In genomic region chr7:135716677-135717238, GRCh38 we compare ENCODE assay signal across 9 cellular contexts.
A peak's percentile ranks its signal among the peaks of the same experiment; 100 is the strongest.
DNase-seq lines count a peak whose midpoint lies in the region; ATAC-seq lines count a peak whose summit lies in the region.
"Had no signal": no experiment of that assay in that cellular context is flagged by ENCODE, and none has a peak within 500 bp of the region (broad histone marks: within the 10 kb centered on the region; RNA-seq: fewer than 3 reads in every experiment).

No MANE protein-coding gene starts in this region.

- ATAC-seq in HG02763 (IDR thresholded peaks at IDR 0.05; ENCODE audit: unreplicated experiment) (no peak), GM19455 (IDR thresholded peaks at IDR 0.05; ENCODE audit: unreplicated experiment) (no peak)

- no peak overlapping the region for H3K4me3 ChIP-seq in SK-N-MC

- H3K36me3 ChIP-seq in SK-N-MC (ENCODE audit: insufficient read depth, low read length): no peaks in the 10 kb centered on the region

- H3K9ac ChIP-seq in SK-N-MC (ENCODE audit: insufficient read length): no peak overlapping the region

- no peak overlapping the region for H3K27ac ChIP-seq in SK-N-MC

- DNase-seq in COLO829 (ENCODE audit: low spot score) (peak; percentile 89), NCI-H146 treated with DMSO at 0.1 percent for 48 hours (lab: John Stamatoyannopoulos, UW; ENCODE audit: unreplicated experiment) (peak; percentile 62), SK-N-MC (ENCODE audit: low read depth, low spot score) (peak; percentile 22), glomerular visceral epithelial cell (ENCODE audit: extremely low spot score) (peak; percentile 79), NCI-H510A (lab: John Stamatoyannopoulos, UW) (no peak)
- DNase-seq in activated CD4-positive, alpha-beta T cell treated with anti-CD3 and anti-CD28 coated beads, Interleukin-2, amount 50 U/mL, for 48 hours: no peak
- DNase-seq: NCI-H187 had no signal

- no peaks in the 10 kb centered on the region for H3K9me3 ChIP-seq in SK-N-MC (ENCODE audit: low read depth, low read length)

Comparison
In these comparisons a context has a peak if more than half of its experiments do, and no peak if none do; other contexts are left out.
1. DNase-seq: peak in COLO829 (single experiment), NCI-H146 treated with DMSO at 0.1 percent for 48 hours (single experiment), SK-N-MC (single experiment) and glomerular visceral epithelial cell (single experiment); none in NCI-H510A (single experiment) and activated CD4-positive, alpha-beta T cell treated with anti-CD3 and anti-CD28 coated beads, Interleukin-2, amount 50 U/mL, for 48 hours (0 of 2).